In the genomic region with DNA sequence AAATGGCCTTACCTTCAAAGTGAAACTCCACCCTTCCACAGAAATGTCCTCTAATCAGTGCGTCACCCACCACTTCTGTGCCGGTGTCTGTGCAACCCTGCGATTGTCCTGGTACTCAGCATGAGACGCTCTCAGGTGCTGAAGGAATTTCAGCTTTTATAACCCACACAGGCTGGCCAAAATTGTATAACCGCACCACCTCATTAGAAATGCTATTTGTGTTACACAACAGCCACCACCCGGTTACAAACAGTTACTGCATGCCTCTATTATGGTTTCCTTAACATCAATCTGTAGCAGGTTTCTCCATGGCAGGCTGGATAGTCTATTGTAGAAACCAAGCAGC, we compare ENCODE assay signal across 9 cellular contexts. TPM values are rescaled to one million over a fixed set of nuclear protein-coding genes. Genes with fewer than 3 reads are reported as not detected.
DNase-seq lines count a peak whose midpoint lies in the region; ATAC-seq and TF ChIP-seq lines count a peak whose summit lies in the region.
"Had no signal": no experiment of that assay in that cellular context is flagged by ENCODE, and none has a peak within 500 bp of the region (broad histone marks: within the 10 kb centered on the region; RNA-seq: fewer than 3 reads in every experiment).

No MANE protein-coding gene starts in this region.

- H3K4me1 ChIP-seq in CD4-positive, CD25-positive, alpha-beta regulatory T cell (ENCODE audit: control insufficient read depth, insufficient read depth, low read length, poor library complexity, severe bottlenecking), result peaks cover 4% of the 10 kb centered on the region

- no peaks in the 10 kb centered on the region for H3K9me3 ChIP-seq in CD4-positive, CD25-positive, alpha-beta regulatory T cell (ENCODE audit: control insufficient read depth in 2 of 2, low read length in 2 of 2)

- H3K4me3 Mint-ChIP-seq in CD4-positive, CD25-positive, alpha-beta regulatory T cell, result peak overlapping the region; percentile 56 to 93 (median 79)
- H3K4me3 Mint-ChIP-seq in activated T-helper 1 cell treated with anti-CD3 and anti-CD28 coated beads, Interleukin-12 subunit alpha, Interleukin-12 subunit beta, Interleukin-2, Interleukin-4 antibody, amounts not matched to agents 30 ng/mL and 10 ng/mL and 1 ng/mL, durations not matched to agents 14 hours and 24 hours and 36 hours, result peak overlapping the region; percentile 16

- ATAC-seq in CD4-positive, CD25-positive, alpha-beta regulatory T cell (ENCODE audit: low read depth in 2 of 2), result peak; percentile 69 to 75
- peak; percentile 73 for ATAC-seq in GM18867 (IDR thresholded peaks at IDR 0.05; ENCODE audit: unreplicated experiment)

- DNase-seq in CD4-positive, CD25-positive, alpha-beta regulatory T cell, result peak; percentile 3 to 72 (median 41)
- DNase-seq in activated T-helper 1 cell treated with anti-CD3 and anti-CD28 coated beads, Interleukin-12 subunit alpha, Interleukin-12 subunit beta, Interleukin-2, Interleukin-4 antibody, amounts not matched to agents 30 ng/mL and 10 ng/mL and 1 ng/mL, durations not matched to agents 14 hours and 24 hours and 36 hours (ENCODE audit: low spot score), result no peak
- peak; percentile 67 for DNase-seq in globus pallidus (ENCODE audit: low spot score)
- peak; percentile 48 for DNase-seq in renal cortical epithelial cell (ENCODE audit: low read depth)
- DNase-seq in 8988T, result no peak
- no peak for DNase-seq in GM19238 (ENCODE audit: insufficient read length, low spot score)

- H3K27ac Mint-ChIP-seq in CD4-positive, CD25-positive, alpha-beta regulatory T cell, result peak overlapping the region; percentile 50 to 72 (median 59)
- H3K27ac Mint-ChIP-seq in activated T-helper 1 cell treated with anti-CD3 and anti-CD28 coated beads, Interleukin-12 subunit alpha, Interleukin-12 subunit beta, Interleukin-2, Interleukin-4 antibody, amounts not matched to agents 30 ng/mL and 10 ng/mL and 1 ng/mL, durations not matched to agents 14 hours and 24 hours and 36 hours, result peak overlapping the region; percentile 40

- H3K27ac ChIP-seq in CD4-positive, CD25-positive, alpha-beta regulatory T cell (ENCODE audit: insufficient read depth, low read length, poor library complexity, severe bottlenecking), result no peak overlapping the region
- H3K27ac ChIP-seq: KMS-11 had no signal

- no peaks in the 10 kb centered on the region for H3K36me3 ChIP-seq in CD4-positive, CD25-positive, alpha-beta regulatory T cell (ENCODE audit: control insufficient read depth, insufficient read depth, low read length)

- peaks cover 18% of the 10 kb centered on the region for H3K36me3 Mint-ChIP-seq in CD4-positive, CD25-positive, alpha-beta regulatory T cell
- peaks cover 19% of the 10 kb centered on the region for H3K36me3 Mint-ChIP-seq in activated T-helper 1 cell treated with anti-CD3 and anti-CD28 coated beads, Interleukin-12 subunit alpha, Interleukin-12 subunit beta, Interleukin-2, Interleukin-4 antibody, amounts not matched to agents 30 ng/mL and 10 ng/mL and 1 ng/mL, durations not matched to agents 14 hours and 24 hours and 36 hours (ENCODE audit: low read depth)

- intact Hi-C loops in activated T-helper 1 cell treated with anti-CD3 and anti-CD28 coated beads, Interleukin-12 subunit alpha, Interleukin-12 subunit beta, Interleukin-2, Interleukin-4 antibody, amounts not matched to agents 30 ng/mL and 10 ng/mL and 1 ng/mL, durations not matched to agents 14 hours and 24 hours and 36 hours (cut with micrococcal nuclease), result no loop called here

- H3K9me3 Mint-ChIP-seq in CD4-positive, CD25-positive, alpha-beta regulatory T cell, result no peaks in the 10 kb centered on the region
- H3K9me3 Mint-ChIP-seq in activated T-helper 1 cell treated with anti-CD3 and anti-CD28 coated beads, Interleukin-12 subunit alpha, Interleukin-12 subunit beta, Interleukin-2, Interleukin-4 antibody, amounts not matched to agents 30 ng/mL and 10 ng/mL and 1 ng/mL, durations not matched to agents 14 hours and 24 hours and 36 hours, result peaks cover 5% of the 10 kb centered on the region

- peaks cover 10 to 24% (median 16%) of the 10 kb centered on the region in 4 donors for H3K4me1 Mint-ChIP-seq in CD4-positive, CD25-positive, alpha-beta regulatory T cell
- H3K4me1 Mint-ChIP-seq in activated T-helper 1 cell treated with anti-CD3 and anti-CD28 coated beads, Interleukin-12 subunit alpha, Interleukin-12 subunit beta, Interleukin-2, Interleukin-4 antibody, amounts not matched to agents 30 ng/mL and 10 ng/mL and 1 ng/mL, durations not matched to agents 14 hours and 24 hours and 36 hours (ENCODE audit: low read depth), result peaks cover 39% of the 10 kb centered on the region

- H3K27me3 Mint-ChIP-seq in CD4-positive, CD25-positive, alpha-beta regulatory T cell, result no peaks in the 10 kb centered on the region
- H3K27me3 Mint-ChIP-seq in activated T-helper 1 cell treated with anti-CD3 and anti-CD28 coated beads, Interleukin-12 subunit alpha, Interleukin-12 subunit beta, Interleukin-2, Interleukin-4 antibody, amounts not matched to agents 30 ng/mL and 10 ng/mL and 1 ng/mL, durations not matched to agents 14 hours and 24 hours and 36 hours (ENCODE audit: insufficient read depth), result peaks cover 2% of the 10 kb centered on the region

- no peaks in the 10 kb centered on the region for H3K27me3 ChIP-seq in CD4-positive, CD25-positive, alpha-beta regulatory T cell (ENCODE audit: control insufficient read depth, insufficient read depth, low read length)

- peak; percentile 84 for TF ChIP-seq CTCF in LNCAP (IDR thresholded peaks at IDR 0.05)

- H3K4me3 ChIP-seq in CD4-positive, CD25-positive, alpha-beta regulatory T cell (ENCODE audit: low read depth, low read length), result peak overlapping the region; percentile 83

RNA-seq across cellular contexts. Expression of gene SLC23A2, which starts 51.5 kb away (rescaled TPM):
- total RNA-seq in CD4-positive, CD25-positive, alpha-beta regulatory T cell, result 19.6 TPM
- 1 to 10 TPM; 3.7 to 5.2 (median 4.3) TPM for polyA plus RNA-seq in CD4-positive, CD25-positive, alpha-beta regulatory T cell
- total RNA-seq in activated T-helper 1 cell treated with anti-CD3 and anti-CD28 coated beads, Interleukin-12 subunit alpha, Interleukin-12 subunit beta, Interleukin-2, Interleukin-4 antibody, amounts not matched to agents 30 ng/mL and 10 ng/mL and 1 ng/mL, durations not matched to agents 14 hours and 24 hours and 36 hours, result 28.5 and 31.5 TPM in 2 replicates
- total RNA-seq in renal cortical epithelial cell, result 3.6 and 10.8 TPM in 2 replicates

Comparison
In these comparisons a context has a peak if more than half of its experiments do, and no peak if none do; other contexts are left out.
1. DNase-seq: peak in CD4-positive, CD25-positive, alpha-beta regulatory T cell (3 of 3), globus pallidus (single experiment) and renal cortical epithelial cell (single experiment); none in activated T-helper 1 cell treated with anti-CD3 and anti-CD28 coated beads, Interleukin-12 subunit alpha, Interleukin-12 subunit beta, Interleukin-2, Interleukin-4 antibody, amounts not matched to agents 30 ng/mL and 10 ng/mL and 1 ng/mL, durations not matched to agents 14 hours and 24 hours and 36 hours (single experiment), 8988T (single experiment) and GM19238 (single experiment).